Comparison of ENCODE assay signal across 8 cellular contexts in the genomic region with DNA sequence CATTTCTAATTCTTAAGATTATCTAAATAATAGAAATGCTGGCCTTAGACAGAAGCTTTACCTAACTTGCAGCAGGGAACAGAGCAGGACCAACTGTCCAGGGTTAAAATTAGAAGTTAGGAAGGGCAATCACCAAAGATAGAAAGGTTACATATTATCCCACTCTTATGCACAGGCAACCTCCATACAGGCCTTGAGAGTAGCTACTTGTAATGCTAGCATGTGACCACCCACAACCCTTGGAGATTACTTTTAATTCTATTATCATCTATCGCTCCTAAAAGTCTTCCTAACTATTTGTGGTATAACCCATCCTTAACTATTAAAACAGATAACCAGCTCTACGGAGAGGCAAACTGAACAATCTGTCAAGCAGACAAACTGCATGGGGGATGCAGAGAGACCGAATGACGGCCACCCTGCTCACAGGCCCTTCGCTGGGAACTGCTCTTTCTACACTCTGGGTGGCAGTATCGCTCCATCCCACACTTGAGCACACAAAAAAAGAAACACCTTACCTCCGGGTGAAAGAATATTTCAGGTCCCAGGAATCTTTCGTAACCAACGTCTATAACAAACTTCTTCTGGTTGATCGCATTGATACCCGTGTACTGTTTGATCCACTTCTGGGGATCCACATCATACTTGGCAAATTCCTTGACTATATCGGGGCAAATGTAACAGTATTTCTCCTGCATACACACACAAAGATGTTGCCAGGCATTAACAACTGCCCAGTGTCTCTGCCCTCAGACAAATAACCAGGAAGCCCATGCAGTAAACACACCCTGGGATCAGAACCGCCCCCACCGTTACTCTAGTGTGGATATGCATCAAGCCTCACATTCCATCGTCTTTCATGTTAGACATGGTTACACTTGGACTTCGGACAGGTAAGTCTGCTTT. TPM values are rescaled to one million over a fixed set of nuclear protein-coding genes. Genes with fewer than 3 reads are reported as not detected.
DNase-seq lines count a peak whose midpoint lies in the region; ATAC-seq and TF ChIP-seq lines count a peak whose summit lies in the region.
"Not testable (repeated sequence)": the region's sequence is repeated elsewhere in the genome, so short reads cannot be mapped to it uniquely, and the experiment has no call there.

No MANE protein-coding gene starts in this region.

- ATAC-seq in natural killer cell = peak in 2 of 3 donors; percentile 71 to 72
- ATAC-seq in thoracic aorta (ENCODE audit: insufficient number of reproducible peaks, low FRiP score, low read depth) = not testable (repeated sequence)

- not testable (repeated sequence) for H3K4me1 ChIP-seq in adrenal gland (replicated peaks in 1 of 2); thoracic aorta (ENCODE audit: control insufficient read depth in 1 of 2, low read depth in 2 of 2)

- H3K4me3 ChIP-seq in adrenal gland, thoracic aorta: not testable (repeated sequence)

- not testable (repeated sequence) for H3K4me1 Mint-ChIP-seq in HFFc6 (ENCODE audit: low read depth); natural killer cell

- DNase-seq in EH (ENCODE audit: low read depth) (peak; percentile 13), NCI-H146 treated with DMSO at 0.1 percent for 48 hours (lab: John Stamatoyannopoulos, UW; ENCODE audit: unreplicated experiment) (peak; percentile 6), T-helper 2 cell (peak in 3 of 5 experiments; percentile 2 to 27 (median 5)), adrenal gland (peak in 4 of 7 donors; percentile 23 to 72 (median 46)), globus pallidus (ENCODE audit: low spot score) (peak; percentile 12)
- DNase-seq in HFFc6; natural killer cell; thoracic aorta (ENCODE audit: low spot score): not testable (repeated sequence)

- H3K27me3 ChIP-seq in adrenal gland; thoracic aorta (replicated peaks; ENCODE audit: insufficient read depth): not testable (repeated sequence)

- H3K27ac Mint-ChIP-seq in HFFc6, natural killer cell: not testable (repeated sequence)

- H3K4me3 Mint-ChIP-seq in HFFc6, natural killer cell: not testable (repeated sequence)

- not testable (repeated sequence) for H3K9me3 ChIP-seq in adrenal gland (replicated peaks in 1 of 3); thoracic aorta

- not testable (repeated sequence) for H3K27me3 Mint-ChIP-seq in HFFc6 (ENCODE audit: insufficient read depth); natural killer cell (ENCODE audit: low read depth in 2 of 2)

- TF ChIP-seq CTCF in HFFc6 (IDR thresholded peaks at IDR 0.05) = peak; percentile 64
- peak; percentile 20 to 90 (median 76) for TF ChIP-seq CTCF in adrenal gland (IDR thresholded peaks at IDR 0.05)
- TF ChIP-seq CTCF in natural killer cell (IDR thresholded peaks at IDR 0.05) = not testable (repeated sequence)
- TF ChIP-seq CTCF in thoracic aorta (IDR thresholded peaks at IDR 0.05) = peak; percentile 55

- not testable (repeated sequence) for H3K9me3 Mint-ChIP-seq in HFFc6, natural killer cell

- 19 to 36% (median 27%) methylated on average over 14 to 16 of the region's 16 CpGs for WGBS in adrenal gland, 4 donors

- not testable (repeated sequence) for H3K36me3 ChIP-seq in adrenal gland (replicated peaks in 1 of 2); thoracic aorta

- not testable (repeated sequence) for H3K27ac ChIP-seq in adrenal gland, thoracic aorta

- intact Hi-C loops in adrenal gland (cut with DNase I); natural killer cell (cut with micrococcal nuclease): not testable (repeated sequence)

- H3K36me3 Mint-ChIP-seq in HFFc6 (ENCODE audit: low read depth); natural killer cell: not testable (repeated sequence)

- TF ChIP-seq POLR2A in adrenal gland (IDR thresholded peaks at IDR 0.05) = not testable (repeated sequence)

RNA-seq across cellular contexts. Expression of a gene that starts 37.1 kb away (rescaled TPM):
- not detected for total RNA-seq in HFFc6 (2021; fragmentation: NEBNext Ultra II Directional; extraction: Animal tissue kit (Norgen Biotek cat#: 25700))
- 1,000 to 10,000 TPM in 1 of 8 donors, 100 to 1,000 TPM in 6, 10 to 100 TPM in 1; 83.0 to 1,435 (median 309) TPM for total RNA-seq in adrenal gland
- 10 to 100 TPM in 2 of 3 donors, 1 to 10 TPM in 1; 8.6 to 34.5 (median 33.6) TPM for polyA plus RNA-seq in adrenal gland
- 10 to 100 TPM in 2 of 3 donors, 1 to 10 TPM in 1; 7.3 to 16.7 (median 13.7) TPM for total RNA-seq in natural killer cell
- 10 to 100 TPM in 1 of 2 donors, 1 to 10 TPM in 1; 4.6 to 10.2 TPM for total RNA-seq in thoracic aorta

RNA-seq across cellular contexts. Expression of a gene that starts 37.2 kb away (rescaled TPM):
- not detected for total RNA-seq in HFFc6 (2021; fragmentation: NEBNext Ultra II Directional; extraction: Animal tissue kit (Norgen Biotek cat#: 25700))
- total RNA-seq in adrenal gland (10 to 100 TPM; 17.9 to 50.0 (median 37.1) TPM), natural killer cell (1 to 10 TPM; 5.1 to 8.3 (median 7.2) TPM), thoracic aorta (1 to 10 TPM in 1 of 2 donors, under 1 TPM in 1; 0.14 to 6.4 TPM)
- polyA plus RNA-seq in adrenal gland = 10 to 100 TPM in 2 of 3 donors, 1 to 10 TPM in 1; 6.6 to 16.9 (median 10.7) TPM

RNA-seq across cellular contexts. Expression of a gene that starts 55.3 kb away (rescaled TPM):
- total RNA-seq in HFFc6 (2021; fragmentation: NEBNext Ultra II Directional; extraction: Animal tissue kit (Norgen Biotek cat#: 25700)) = under 1 TPM in 2 of 6 experiments, not detected in 4; 0.28 to 0.39 TPM
- total RNA-seq in adrenal gland (1,000 to 10,000 TPM; 1,813 to 6,437 (median 3,715) TPM), natural killer cell (not detected), thoracic aorta (100 to 1,000 TPM in 1 of 2 donors, 10 to 100 TPM in 1; 76.4 to 102 TPM)
- polyA plus RNA-seq in adrenal gland = 1,000 to 10,000 TPM in 2 of 3 donors, 100 to 1,000 TPM in 1; 590 to 7,984 (median 3,445) TPM

Comparison
In these comparisons a context has a peak if more than half of its experiments do, and no peak if none do; other contexts are left out.
1. RNA of a gene that starts 37.1 kb away (total RNA-seq): 83.0 to 1,435 TPM in adrenal gland, 7.3 to 16.7 TPM in natural killer cell and 4.6 to 10.2 TPM in thoracic aorta; not detected in HFFc6; every median in the first group is over 4 times any median in the second.
2. RNA of a gene that starts 55.3 kb away (total RNA-seq): 1,813 to 6,437 TPM in adrenal gland and 76.4 to 102 TPM in thoracic aorta; 0.28 to 0.39 TPM in HFFc6 and not detected in natural killer cell; every median in the first group is over 10 times any median in the second.